Comparison of ENCODE assay signal across 8 cellular contexts in the genomic region with DNA sequence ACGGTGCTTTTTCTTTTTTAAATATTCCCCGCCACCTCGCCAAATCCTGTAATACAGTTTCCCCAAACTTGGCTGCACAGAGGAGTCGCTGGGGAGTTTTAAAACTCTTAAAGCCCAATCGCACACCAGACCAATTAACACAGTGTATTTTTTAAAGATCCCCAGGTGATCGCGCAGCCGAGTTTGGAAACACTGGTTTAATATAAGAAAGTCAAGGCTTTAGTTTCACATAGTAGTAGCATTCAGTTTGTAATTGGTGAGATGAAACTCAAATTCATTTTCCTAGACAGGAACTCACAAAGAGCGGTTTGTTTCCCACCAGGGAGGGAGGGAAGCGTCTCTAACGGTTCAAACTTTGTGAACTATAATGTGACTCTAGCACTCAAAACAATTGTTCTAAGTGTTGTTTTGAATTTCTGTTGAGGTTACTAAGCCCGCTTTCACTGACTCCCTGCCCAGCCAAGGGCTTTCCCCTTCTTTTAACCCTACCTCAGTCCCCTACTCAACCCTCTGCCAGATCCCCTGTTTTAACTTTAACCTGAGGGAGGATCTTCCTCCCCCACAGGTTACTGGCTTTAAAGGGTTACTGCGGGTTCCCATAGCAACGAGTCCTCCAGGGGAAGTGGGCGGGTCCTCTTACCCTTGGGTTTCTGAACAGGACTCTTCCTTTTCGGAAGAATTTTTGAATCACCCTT. TPM values are rescaled to one million over a fixed set of nuclear protein-coding genes. Genes with fewer than 3 reads are reported as not detected.
A peak's percentile ranks its signal among the peaks of the same experiment; 100 is the strongest.
DNase-seq lines count a peak whose midpoint lies in the region; ATAC-seq and TF ChIP-seq lines count a peak whose summit lies in the region.

No MANE protein-coding gene starts in this region.

- TF ChIP-seq CTCF in H9 (conservative IDR thresholded peaks at IDR 0.05) (no peak), coronary artery (IDR thresholded peaks at IDR 0.05) (no peak)

- H3K27ac ChIP-seq in H9 (ENCODE audit: insufficient read length, low read depth, low read length) (no peak overlapping the region), coronary artery (peak overlapping the region; percentile 87 to 92)

- no peak overlapping the region for H3K56ac ChIP-seq in H9 (ENCODE audit: insufficient read length, low read depth, low read length)

- no peak overlapping the region for H3K4ac ChIP-seq in H9 (ENCODE audit: low read depth, low read length)

- H4K8ac ChIP-seq in H9 (replicated peaks; ENCODE audit: insufficient read length, low read depth, low read length), result no peak overlapping the region

- ATAC-seq in GM19455 (IDR thresholded peaks at IDR 0.05; ENCODE audit: unreplicated experiment), result no peak

- H3K79me2 ChIP-seq in H9 (ENCODE audit: insufficient read depth, low read length), result peaks cover 15% of the 10 kb centered on the region; the same call in 1 of the 2 replicates

- peaks cover 40 to 45% of the 10 kb centered on the region in 2 experiments for H3K4me1 Mint-ChIP-seq in H9
- H3K4me1 Mint-ChIP-seq in T-helper 1 cell treated with Interleukin-12 subunit alpha and Interleukin-12 subunit beta and Interleukin-4 antibody, amounts not matched to agents 30 μg/mL and 1 μg/mL, for 36 hours (ENCODE audit: low read depth), result peaks cover 21% of the 10 kb centered on the region

- H2AFZ ChIP-seq in H9 (ENCODE audit: low read length), result no peak overlapping the region

- H2BK15ac ChIP-seq in H9 (ENCODE audit: low read depth, low read length), result no peak overlapping the region

- H3K27ac Mint-ChIP-seq in H9, result peak overlapping the region; percentile 95 to 98 (median 96)
- H3K27ac Mint-ChIP-seq in T-helper 1 cell treated with Interleukin-12 subunit alpha and Interleukin-12 subunit beta and Interleukin-4 antibody, amounts not matched to agents 30 μg/mL and 1 μg/mL, for 36 hours, result peak overlapping the region; percentile 55

- H4K91ac ChIP-seq in H9 (ENCODE audit: insufficient read length, low read depth, low read length), result no peak overlapping the region

- H3K9me3 ChIP-seq in H9 (ENCODE audit: control insufficient read depth, low read depth, low read length), result no peaks in the 10 kb centered on the region

- H3K4me3 ChIP-seq in coronary artery, result peak overlapping the region; percentile 85

- H4K5ac ChIP-seq in H9 (ENCODE audit: insufficient read length, low read depth, low read length), result no peak overlapping the region

- no peaks in the 10 kb centered on the region for H3K79me1 ChIP-seq in H9 (ENCODE audit: insufficient read depth, low read depth, low read length, poor library complexity, severe bottlenecking)

- peaks cover 15% of the 10 kb centered on the region for H3K27me3 Mint-ChIP-seq in H9 (ENCODE audit: low read depth)
- peaks cover 19% of the 10 kb centered on the region for H3K27me3 Mint-ChIP-seq in T-helper 1 cell treated with Interleukin-12 subunit alpha and Interleukin-12 subunit beta and Interleukin-4 antibody, amounts not matched to agents 30 μg/mL and 1 μg/mL, for 36 hours (ENCODE audit: low read depth)

- H3K9ac ChIP-seq in H9 (ENCODE audit: extremely low read depth, insufficient read length, low read length), result peak overlapping the region; percentile 5

- peaks cover 9% of the 10 kb centered on the region for H3K23me2 ChIP-seq in H9 (ENCODE audit: insufficient read length, low read depth, low read length, poor library complexity, severe bottlenecking)

- no peak overlapping the region for H2AK5ac ChIP-seq in H9 (ENCODE audit: insufficient read length, low read length)

- WGBS in H9 (ENCODE audit: extremely low coverage, insufficient read length, low lambda C conversion rate), result no CpG with 5 or more reads among the region's 16 CpGs

- H3K9me3 Mint-ChIP-seq in H9, result no peaks in the 10 kb centered on the region
- H3K9me3 Mint-ChIP-seq in T-helper 1 cell treated with Interleukin-12 subunit alpha and Interleukin-12 subunit beta and Interleukin-4 antibody, amounts not matched to agents 30 μg/mL and 1 μg/mL, for 36 hours, result no peaks in the 10 kb centered on the region

- no peak overlapping the region for H3K14ac ChIP-seq in H9 (ENCODE audit: insufficient read depth, low read length)

- peak overlapping the region; percentile 88 to 92 for H3K4me3 Mint-ChIP-seq in H9
- H3K4me3 Mint-ChIP-seq in T-helper 1 cell treated with Interleukin-12 subunit alpha and Interleukin-12 subunit beta and Interleukin-4 antibody, amounts not matched to agents 30 μg/mL and 1 μg/mL, for 36 hours, result peak overlapping the region; percentile 83

- H3K36me3 Mint-ChIP-seq in H9 (ENCODE audit: insufficient read depth in 1 of 3, low read depth in 3 of 3), result peaks cover 0 to 4% (median 0%) of the 10 kb centered on the region in 3 experiments; a peak in 2 of 7 replicates
- H3K36me3 Mint-ChIP-seq in T-helper 1 cell treated with Interleukin-12 subunit alpha and Interleukin-12 subunit beta and Interleukin-4 antibody, amounts not matched to agents 30 μg/mL and 1 μg/mL, for 36 hours (ENCODE audit: low read depth), result no peaks in the 10 kb centered on the region

- H3K23ac ChIP-seq in H9 (ENCODE audit: insufficient read length, low read depth, low read length), result no peak overlapping the region

- DNase-seq in DMS79 (lab: John Stamatoyannopoulos, UW) (peak; percentile 49), H9 (peak; percentile 80), NCI-H128 (lab: John Stamatoyannopoulos, UW; ENCODE audit: unreplicated experiment) (peak; percentile 75), coronary artery (ENCODE audit: low spot score) (no peak), left kidney (ENCODE audit: low read depth, low spot score) (peak; percentile 96)
- DNase-seq in stimulated activated CD4-positive, alpha-beta T cell treated with anti-CD3 and anti-CD28 coated beads, Interleukin-2, amount 100 ng/mL, for 24 hours, result peak; percentile 27 to 54

- H3K4me2 ChIP-seq in H9 (ENCODE audit: insufficient read depth, insufficient read length, low read length), result peak overlapping the region; percentile 69

- no peak overlapping the region for H3T11ph ChIP-seq in H9 (ENCODE audit: low read length)

- H3K18ac ChIP-seq in H9 (ENCODE audit: insufficient read length, low read depth, low read length), result no peak overlapping the region

- no peak overlapping the region for H2BK20ac ChIP-seq in H9 (ENCODE audit: low read depth, low read length, poor library complexity, severe bottlenecking)

- no peak overlapping the region for H2BK120ac ChIP-seq in H9 (ENCODE audit: low read depth, low read length, poor library complexity, severe bottlenecking)

- H4K20me1 ChIP-seq in H9 (ENCODE audit: control insufficient read depth, insufficient read depth, insufficient read length), result no peaks in the 10 kb centered on the region

- H3K27me3 ChIP-seq in H9 (ENCODE audit: insufficient read depth, low read length), result no peaks in the 10 kb centered on the region

- H3K4me1 ChIP-seq in H9 (ENCODE audit: insufficient read depth, low read length), result no peaks in the 10 kb centered on the region; the same call in 1 of the 2 replicates

- no peak overlapping the region for H2BK12ac ChIP-seq in H9 (ENCODE audit: insufficient read length, low read depth, low read length)

- H2BK5ac ChIP-seq in H9 (ENCODE audit: insufficient read length, low read length), result no peak overlapping the region

RNA-seq across cellular contexts. Expression of gene BTBD3, which starts 25.7 kb away (rescaled TPM):
- 61.6 and 62.1 TPM in 2 replicates for total RNA-seq in H9 (2021)
